In genomic region chr11:93212094-93212493, GRCh38 we compare ENCODE assay signal across 27 cellular contexts.
"Had no signal": no experiment of that assay in that cellular context is flagged by ENCODE, and none has a peak within 500 bp of the region (broad histone marks: within the 10 kb centered on the region; RNA-seq: fewer than 3 reads in every experiment).

No MANE protein-coding gene starts in this region.

- H3K4me3 ChIP-seq: stomach, suprapubic skin, testis, thoracic aorta, thyroid gland, tibial artery, tibial nerve, transverse colon, upper lobe of left lung, upper lobe of right lung, uterus, vagina had no signal

- H3K27ac ChIP-seq: stomach, suprapubic skin, testis, thoracic aorta, thyroid gland, tibial artery, tibial nerve, transverse colon, upper lobe of left lung, upper lobe of right lung, uterus, vagina had no signal

- H3K27me3 ChIP-seq: stomach, suprapubic skin, testis, thyroid gland, tibial artery, tibial nerve, transverse colon, upper lobe of left lung, upper lobe of right lung, uterus, vagina had no signal

- FAIRE-seq: urothelium cell line had no signal

- ATAC-seq: stimulated activated effector memory CD8-positive, alpha-beta T cell treated with anti-CD3 and anti-CD28 coated beads, Interleukin-12 subunit alpha, Interleukin-12 subunit beta, amount 100 ng/mL, for 72 hours; stimulated activated memory B cell treated with anti-CD40 and anti-IgM and Interleukin-4, amounts not matched to agents 10 μg/mL and 1 μg/mL and 100 μg/mL, for 72 hours; stimulated activated naive B cell treated with anti-CD40 and anti-IgM and Interleukin-4, amounts not matched to agents 10 μg/mL and 1 μg/mL and 100 μg/mL, for 72 hours; stimulated activated naive CD8-positive, alpha-beta T cell treated with anti-CD3 and anti-CD28 coated beads, Interleukin-15, amount 100 ng/mL, for 72 hours; stimulated activated naive CD8-positive, alpha-beta T cell treated with anti-CD3 and anti-CD28 coated beads, Interleukin-15, Interleukin-2, amounts not matched to agents 100 U/mL and 50 U/mL, for 24 hours; upper lobe of right lung had no signal

- H3K4me1 ChIP-seq: suprapubic skin, testis, tibial artery, tibial nerve, transverse colon, upper lobe of right lung, uterus, vagina had no signal

- H3K36me3 ChIP-seq: stomach, suprapubic skin, thoracic aorta, thyroid gland, tibial artery, tibial nerve, transverse colon, upper lobe of left lung, upper lobe of right lung, uterus, vagina had no signal

- DNase-seq: stimulated activated CD4-positive, alpha-beta T cell treated with anti-CD3 and anti-CD28 coated beads, Interleukin-2, amount 100 ng/mL, for 48 hours; stimulated activated CD4-positive, alpha-beta T cell treated with anti-CD3 and anti-CD28 coated beads, Interleukin-4, amount 100 ng/mL, for 1 hour; stimulated activated CD4-positive, alpha-beta T cell treated with anti-CD3 and anti-CD28 coated beads, Interleukin-4, amount 100 ng/mL, for 24 hours; stimulated activated CD4-positive, alpha-beta T cell treated with anti-CD3 and anti-CD28 coated beads, Interleukin-4, amount 100 ng/mL, for 4 hours; stimulated activated CD8-positive, alpha-beta memory T cell treated with anti-CD3 and anti-CD28 coated beads, Interleukin-4, amount 100 ng/mL, for 48 hours; stimulated activated naive B cell treated with anti-CD40 and anti-IgM and Interleukin-4, amounts not matched to agents 10 μg/mL and 1 μg/mL and 100 μg/mL, for 72 hours; stimulated activated naive CD4-positive, alpha-beta T cell; stimulated activated naive CD4-positive, alpha-beta T cell treated with Interleukin-2 at 50 U/mL for 16 hours; stimulated activated naive CD8-positive, alpha-beta T cell treated with anti-CD3 and anti-CD28 coated beads, Interleukin-15, amount 100 ng/mL, for 72 hours; stimulated activated naive CD8-positive, alpha-beta T cell treated with anti-CD3 and anti-CD28 coated beads, Interleukin-15, Interleukin-2, amounts not matched to agents 100 U/mL and 50 U/mL, for 24 hours; stomach; substantia nigra; testis; thyroid gland; tibial artery; transverse colon; trophoblast cell; upper lobe of left lung; upper lobe of right lung; uterus had no signal

- H3K9me3 ChIP-seq: suprapubic skin, testis, thyroid gland, upper lobe of right lung, uterus had no signal
